In genomic region chr18:73774836-73775509, GRCh38 we compare ENCODE assay signal across 13 cellular contexts.
DNase-seq lines count a peak whose midpoint lies in the region; ATAC-seq, FAIRE-seq and TF ChIP-seq lines count a peak whose summit lies in the region.
"Had no signal": no experiment of that assay in that cellular context is flagged by ENCODE, and none has a peak within 500 bp of the region (broad histone marks: within the 10 kb centered on the region; RNA-seq: fewer than 3 reads in every experiment).

No MANE protein-coding gene starts in this region.

- DNase-seq in ACHN (peak; percentile 58), NCI-H1092 (lab: John Stamatoyannopoulos, UW) (peak; percentile 59), keratinocyte (ENCODE audit: low read depth, low spot score) (no peak), SKM-1 treated with dmso at 0.1 percent for 144 hours (lab: John Stamatoyannopoulos, UW; ENCODE audit: unreplicated experiment) (no peak), sigmoid colon (no peak), stomach (no peak), CD14-positive monocyte (ENCODE audit: low spot score) (no peak)
- DNase-seq: activated T-cell treated with anti-CD3 and anti-CD28 coated beads, Interleukin-2, amount 50 U/mL, for 24 hours; natural killer cell; NCI-H187 treated with DMSO at 0.1 percent for 48 hours had no signal

- no peaks in the 10 kb centered on the region for H3K36me3 Mint-ChIP-seq in CD14-positive monocyte
- H3K36me3 Mint-ChIP-seq: natural killer cell had no signal

- H3K9me3 ChIP-seq in keratinocyte (ENCODE audit: control insufficient read depth, low read depth, low read length) (no peaks in the 10 kb centered on the region), sigmoid colon (no peaks in the 10 kb centered on the region), stomach (no peaks in the 10 kb centered on the region)
- H3K9me3 ChIP-seq: HAP-1 had no signal

- ATAC-seq in SK-N-SH treated with all-trans-retinoic acid at 6 μM for 48 hours = peak; percentile 95
- ATAC-seq: natural killer cell had no signal

- peaks cover 0 to 1% (median 1%) of the 10 kb centered on the region in 3 donors for H3K27me3 Mint-ChIP-seq in CD14-positive monocyte (ENCODE audit: low read depth in 3 of 3)
- H3K27me3 Mint-ChIP-seq: activated T-cell treated with anti-CD3 and anti-CD28 coated beads, Interleukin-2, amount 50 U/mL, for 24 hours had no signal

- H3K27ac ChIP-seq in keratinocyte (ENCODE audit: control insufficient read depth, insufficient read depth, low read length) (no peak overlapping the region), sigmoid colon (no peak overlapping the region), stomach (no peak overlapping the region)

- no peak for TF ChIP-seq POLR2A in sigmoid colon (IDR thresholded peaks at IDR 0.05)
- TF ChIP-seq POLR2A in stomach (IDR thresholded peaks at IDR 0.05) = no peak

- WGBS in sigmoid colon, 2 donors = 66 to 87% methylated on average over 17 of the region's 17 CpGs
- WGBS in stomach, 5 donors = 73 to 81% (median 79%) methylated on average over 16 to 17 of the region's 17 CpGs

- in situ Hi-C loops in ACHN (cut with HindIII; ENCODE audit: low pct_ligation_motif_present, low pct_unique_long_range_greater_than_20kb, low sequenced_read_pairs) = no loop called here

- H3K9ac ChIP-seq in keratinocyte (ENCODE audit: control insufficient read depth, extremely low read depth, insufficient read depth, low read length) = no peak overlapping the region

- H3K4me3 Mint-ChIP-seq in CD14-positive monocyte = no peak overlapping the region
- H3K4me3 Mint-ChIP-seq: activated T-cell treated with anti-CD3 and anti-CD28 coated beads, Interleukin-2, amount 50 U/mL, for 24 hours; natural killer cell had no signal

- no peaks in the 10 kb centered on the region for H3K36me3 ChIP-seq in keratinocyte (ENCODE audit: control insufficient read depth in 2 of 2, extremely low read depth in 1 of 2, insufficient read depth in 2 of 2, low read length in 2 of 2)
- H3K36me3 ChIP-seq in sigmoid colon = no peaks in the 10 kb centered on the region
- no peaks in the 10 kb centered on the region for H3K36me3 ChIP-seq in stomach
- H3K36me3 ChIP-seq: HAP-1 had no signal

- no peak overlapping the region for H3K27ac Mint-ChIP-seq in CD14-positive monocyte
- H3K27ac Mint-ChIP-seq: activated T-cell treated with anti-CD3 and anti-CD28 coated beads, Interleukin-2, amount 50 U/mL, for 24 hours; natural killer cell had no signal

- H3K27me3 ChIP-seq in keratinocyte (ENCODE audit: control insufficient read depth, extremely low read depth, insufficient read depth, low read length) = no peaks in the 10 kb centered on the region
- H3K27me3 ChIP-seq in sigmoid colon = no peaks in the 10 kb centered on the region
- no peaks in the 10 kb centered on the region for H3K27me3 ChIP-seq in stomach

- TF ChIP-seq CTCF in keratinocyte (optimal IDR thresholded peaks at IDR 0.05 in 1 of 3, IDR thresholded peaks at IDR 0.05 in 1 of 3, conservative IDR thresholded peaks at IDR 0.05 in 1 of 3; ENCODE audit: extremely low read depth in 1 of 3, insufficient read depth in 2 of 3, low read length in 3 of 3) (peak; percentile 22 to 84 (median 30)), sigmoid colon (IDR thresholded peaks at IDR 0.05) (no peak), stomach (IDR thresholded peaks at IDR 0.05) (no peak), CD14-positive monocyte (IDR thresholded peaks at IDR 0.05) (no peak)

- dilution Hi-C loops in keratinocyte (cut with MboI; ENCODE audit: extremely low pct_ligation_motif_present, low sequenced_read_pairs) = no loop called here

- peak overlapping the region; percentile 63 for H2AFZ ChIP-seq in keratinocyte (ENCODE audit: control insufficient read depth, low read length)

- H3K4me3 ChIP-seq in keratinocyte (ENCODE audit: control insufficient read depth in 2 of 3, extremely low read depth in 1 of 3, insufficient read depth in 2 of 3, low read depth in 1 of 3, low read length in 3 of 3) (no peak overlapping the region), sigmoid colon (no peak overlapping the region), stomach (no peak overlapping the region)
- H3K4me3 ChIP-seq: HAP-1 had no signal

- no peak for TF ChIP-seq EP300 in sigmoid colon (IDR thresholded peaks at IDR 0.05)
- no peak for TF ChIP-seq EP300 in stomach (IDR thresholded peaks at IDR 0.05)

- FAIRE-seq in keratinocyte (lab: Jason Lieb, UNC) = peak; percentile 89
- FAIRE-seq: endothelial cell of umbilical vein had no signal

- peaks cover 3% of the 10 kb centered on the region for H3K4me1 Mint-ChIP-seq in CD14-positive monocyte
- H3K4me1 Mint-ChIP-seq: natural killer cell had no signal

- peak overlapping the region; percentile 55 for H3K4me2 ChIP-seq in keratinocyte (ENCODE audit: control insufficient read depth, extremely low read depth, insufficient read depth, low read depth, low read length)

- peaks cover 0 to 2% (median 0%) of the 10 kb centered on the region in 7 donors for H3K9me3 Mint-ChIP-seq in CD14-positive monocyte
- H3K9me3 Mint-ChIP-seq: activated T-cell treated with anti-CD3 and anti-CD28 coated beads, Interleukin-2, amount 50 U/mL, for 24 hours had no signal

- H3K4me1 ChIP-seq in keratinocyte (ENCODE audit: control insufficient read depth, extremely low read depth, insufficient read depth, low read length) (peaks cover 16% of the 10 kb centered on the region), sigmoid colon (no peaks in the 10 kb centered on the region), stomach (no peaks in the 10 kb centered on the region)
- H3K4me1 ChIP-seq: HAP-1 had no signal

- H4K20me1 ChIP-seq in keratinocyte (ENCODE audit: control insufficient read depth, extremely low read depth, insufficient read depth, low read length) = no peaks in the 10 kb centered on the region

- intact Hi-C loops in sigmoid colon (cut with DNase I) = no loop called here
- intact Hi-C loops in stomach (cut with DNase I; ENCODE audit: low total_unique reads) = no loop called here
- intact Hi-C loops in CD14-positive monocyte (cut with micrococcal nuclease) = no loop called here

- H3K9me1 ChIP-seq in keratinocyte (ENCODE audit: control insufficient read depth, extremely low read depth, insufficient read depth, low read length) = no peaks in the 10 kb centered on the region

- no peaks in the 10 kb centered on the region for H3K79me2 ChIP-seq in keratinocyte (ENCODE audit: control insufficient read depth, insufficient read depth, low read length)

TF ChIP-seq in SK-N-SH treated with all-trans-retinoic acid at 6 μM for 48 hours, 23 proteins besides CTCF, POLR2A, EP300 and RAD21 (continues in another document):
- TF ChIP-seq OSR1 (CRISPR knock-in tag; IDR thresholded peaks at IDR 0.05) (no peak), RARB (CRISPR knock-in tag; IDR thresholded peaks at IDR 0.05) (no peak), ZNF70 (CRISPR knock-in tag; IDR thresholded peaks at IDR 0.05) (no peak), SNAI2 (CRISPR knock-in tag; IDR thresholded peaks at IDR 0.05) (no peak), ZC3H10 (CRISPR knock-in tag; IDR thresholded peaks at IDR 0.05) (no peak), PPARA (CRISPR knock-in tag; IDR thresholded peaks at IDR 0.05; ENCODE audit: borderline replicate concordance) (no peak), TCF4 (CRISPR knock-in tag; IDR thresholded peaks at IDR 0.05; ENCODE audit: borderline replicate concordance) (no peak), POU6F1 (CRISPR knock-in tag; IDR thresholded peaks at IDR 0.05; ENCODE audit: borderline replicate concordance, low read depth) (no peak), CSDC2 (CRISPR knock-in tag; IDR thresholded peaks at IDR 0.05) (no peak)
- TF ChIP-seq, protein P1, sequence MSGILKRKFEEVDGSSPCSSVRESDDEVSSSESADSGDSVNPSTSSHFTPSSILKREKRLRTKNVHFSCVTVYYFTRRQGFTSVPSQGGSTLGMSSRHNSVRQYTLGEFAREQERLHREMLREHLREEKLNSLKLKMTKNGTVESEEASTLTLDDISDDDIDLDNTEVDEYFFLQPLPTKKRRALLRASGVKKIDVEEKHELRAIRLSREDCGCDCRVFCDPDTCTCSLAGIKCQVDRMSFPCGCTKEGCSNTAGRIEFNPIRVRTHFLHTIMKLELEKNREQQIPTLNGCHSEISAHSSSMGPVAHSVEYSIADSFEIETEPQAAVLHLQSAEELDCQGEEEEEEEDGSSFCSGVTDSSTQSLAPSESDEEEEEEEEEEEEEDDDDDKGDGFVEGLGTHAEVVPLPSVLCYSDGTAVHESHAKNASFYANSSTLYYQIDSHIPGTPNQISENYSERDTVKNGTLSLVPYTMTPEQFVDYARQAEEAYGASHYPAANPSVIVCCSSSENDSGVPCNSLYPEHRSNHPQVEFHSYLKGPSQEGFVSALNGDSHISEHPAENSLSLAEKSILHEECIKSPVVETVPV (CRISPR knock-in tag; IDR thresholded peaks at IDR 0.05) = no peak

Comparison
In these comparisons a context has a peak if more than half of its experiments do, and no peak if none do; other contexts are left out.
1. DNase-seq: peak in ACHN (single experiment) and NCI-H1092 (single experiment); none in keratinocyte (single experiment), SKM-1 treated with dmso at 0.1 percent for 144 hours (single experiment), sigmoid colon (single experiment), stomach (single experiment) and CD14-positive monocyte (single experiment).
2. CTCF ChIP-seq: peak in keratinocyte (3 of 3); none in sigmoid colon (0 of 4), stomach (0 of 7) and CD14-positive monocyte (single experiment).